In the genomic region with DNA sequence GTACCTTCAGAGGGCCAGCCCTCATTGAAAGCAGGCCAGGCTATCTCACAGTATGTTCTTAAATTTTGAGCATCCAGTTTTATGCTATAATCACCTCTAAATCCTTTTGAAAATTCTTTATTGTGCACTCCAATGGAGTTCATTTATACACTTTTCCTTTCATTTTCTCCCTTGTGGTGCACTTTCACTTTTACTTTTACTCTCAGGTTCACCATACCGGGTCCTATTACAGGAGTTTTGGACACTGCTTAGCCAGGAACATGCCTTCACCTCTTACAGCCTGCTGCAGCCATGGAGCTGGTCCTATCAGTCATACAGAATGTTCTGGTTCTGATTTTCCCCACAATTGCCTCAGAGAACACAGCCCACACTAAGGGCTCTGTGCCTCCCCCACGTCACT, we compare ENCODE assay signal across 7 cellular contexts.
DNase-seq lines count a peak whose midpoint lies in the region; ATAC-seq lines count a peak whose summit lies in the region.
"Not testable (repeated sequence)": the region's sequence is repeated elsewhere in the genome, so short reads cannot be mapped to it uniquely, and the experiment has no call there.

No MANE protein-coding gene starts in this region.

- H3K9me3 Mint-ChIP-seq in central memory CD8-positive, alpha-beta T cell, result not testable (repeated sequence)

- DNase-seq in central memory CD8-positive, alpha-beta T cell (ENCODE audit: low spot score in 2 of 2), result not testable (repeated sequence)

- not testable (repeated sequence) for H3K36me3 Mint-ChIP-seq in central memory CD8-positive, alpha-beta T cell (ENCODE audit: insufficient read depth)

- not testable (repeated sequence) for H3K4me3 Mint-ChIP-seq in central memory CD8-positive, alpha-beta T cell

- peak; percentile 77 for ATAC-seq in GM18868 (IDR thresholded peaks at IDR 0.05; ENCODE audit: unreplicated experiment)
- ATAC-seq in GM21381 (IDR thresholded peaks at IDR 0.05; ENCODE audit: unreplicated experiment), result peak; percentile 75
- peak; percentile 95 for ATAC-seq in HG02610 (IDR thresholded peaks at IDR 0.05; ENCODE audit: unreplicated experiment)
- ATAC-seq in HG02981 (IDR thresholded peaks at IDR 0.05; ENCODE audit: unreplicated experiment), result peak; percentile 82
- ATAC-seq in HG03442 (IDR thresholded peaks at IDR 0.05; ENCODE audit: unreplicated experiment), result peak; percentile 84
- ATAC-seq in activated CD4-positive, CD25-positive, alpha-beta regulatory T cell treated with anti-CD3 and anti-CD28 coated beads, Interleukin-2, amount 50 U/mL, for 24 hours, result peak; percentile 33 to 38
- ATAC-seq in central memory CD8-positive, alpha-beta T cell (replicated peaks; ENCODE audit: extremely low read depth, poor library complexity, severe bottlenecking), result peak; percentile 55

- not testable (repeated sequence) for H3K4me1 Mint-ChIP-seq in central memory CD8-positive, alpha-beta T cell

- not testable (repeated sequence) for H3K27ac Mint-ChIP-seq in central memory CD8-positive, alpha-beta T cell (ENCODE audit: low read depth)

- not testable (repeated sequence) for H3K27me3 Mint-ChIP-seq in central memory CD8-positive, alpha-beta T cell

Comparison
In these comparisons a context has a peak if more than half of its experiments do, and no peak if none do; other contexts are left out.
1. ATAC-seq: peak in every context shown above with its lines; median percentile 95 in HG02610; 84 in HG03442; 82 in HG02981; 77 in GM18868; 75 in GM21381; 55 in central memory CD8-positive, alpha-beta T cell; 36 in activated CD4-positive, CD25-positive, alpha-beta regulatory T cell treated with anti-CD3 and anti-CD28 coated beads, Interleukin-2, amount 50 U/mL, for 24 hours.